ENCODE assay signal across 1 cellular context in genomic region chr6:4018194-4019111, GRCh38.
TF ChIP-seq lines count a peak whose summit lies in the region.

No MANE protein-coding gene starts in this region.

TF ChIP-seq in K562, 482 proteins besides CTCF, POLR2A, EP300 and RAD21 (continued from another document and continues in another):
- TF ChIP-seq FOXA3 (CRISPR knock-in tag; conservative IDR thresholded peaks at IDR 0.05 in 1 of 2, IDR thresholded peaks at IDR 0.05 in 1 of 2) (peak in 1 of 2 experiments; percentile 55; a peak in 1 of 4 replicates), KLF16 (IDR thresholded peaks at IDR 0.05) (0 out of 2 replicates have a peak, but pooled peaks have one; percentile 48), EP400 (IDR thresholded peaks at IDR 0.05) (peak; percentile 92), HLTF (IDR thresholded peaks at IDR 0.05) (peak; percentile 75; the same call in 1 of the 2 replicates), BHLHE40 (IDR thresholded peaks at IDR 0.05; ENCODE audit: low read length) (0 out of 2 replicates have a peak, but pooled peaks have one; percentile 19), KAT2B (IDR thresholded peaks at IDR 0.05; ENCODE audit: low read depth, low read length) (no peak), ZNF165 (CRISPR knock-in tag; IDR thresholded peaks at IDR 0.05; ENCODE audit: borderline replicate concordance) (no peak), ZNF668 (CRISPR knock-in tag; IDR thresholded peaks at IDR 0.05) (no peak), CBX2 (IDR thresholded peaks at IDR 0.05; ENCODE audit: insufficient read depth, low read length, poor library complexity, severe bottlenecking) (no peak), MCM3 (IDR thresholded peaks at IDR 0.05) (no peak), XRCC3 (IDR thresholded peaks at IDR 0.05) (no peak), YY1 (IDR thresholded peaks at IDR 0.05; ENCODE audit: borderline replicate concordance in 1 of 3, control insufficient read depth in 1 of 3, extremely low read depth in 1 of 3, insufficient read depth in 3 of 3, insufficient read length in 1 of 3, insufficient replicate concordance in 2 of 3, low read depth in 1 of 3, low read length in 2 of 3) (peak in 2 of 3 experiments; percentile 77 to 86), ZNF740 (CRISPR knock-in tag; IDR thresholded peaks at IDR 0.05) (no peak), ZNF740 (tag; IDR thresholded peaks at IDR 0.05) (no peak), CHD1 (IDR thresholded peaks at IDR 0.05; ENCODE audit: low read length) (peak; percentile 94), LARP7 (IDR thresholded peaks at IDR 0.05) (no peak), E2F4 (CRISPR knock-in tag; IDR thresholded peaks at IDR 0.05; ENCODE audit: low read depth) (peak; percentile 41; the same call in 1 of the 2 replicates), PCBP1 (IDR thresholded peaks at IDR 0.05; ENCODE audit: low read depth, low read length, poor library complexity, severe bottlenecking) (peak; percentile 82), ZNF175 (CRISPR knock-in tag; IDR thresholded peaks at IDR 0.05; ENCODE audit: low read depth) (no peak), MEF2A (IDR thresholded peaks at IDR 0.05; ENCODE audit: control insufficient read depth, low read depth, low read length) (0 out of 2 replicates have a peak, but pooled peaks have one; percentile 27), TAF1 (IDR thresholded peaks at IDR 0.05; ENCODE audit: control insufficient read depth, extremely low read depth, insufficient read depth, low read length, severe bottlenecking) (peak; percentile 83), HDAC1 (IDR thresholded peaks at IDR 0.05) (peak in 1 of 2 experiments; percentile 81; a peak in 2 of 4 replicates), SRF (CRISPR knock-in tag; IDR thresholded peaks at IDR 0.05) (peak; percentile 15 to 85; a peak in 3 of 4 replicates), FOXJ3 (CRISPR knock-in tag; IDR thresholded peaks at IDR 0.05) (no peak), SRSF1 (IDR thresholded peaks at IDR 0.05; ENCODE audit: low read depth, low read length) (no peak), EGR1 (conservative IDR thresholded peaks at IDR 0.05) (peak; percentile 99), MTA1 (IDR thresholded peaks at IDR 0.05; ENCODE audit: borderline replicate concordance) (peak; percentile 9; the same call in 1 of the 2 replicates), HNRNPL (IDR thresholded peaks at IDR 0.05; ENCODE audit: low read depth, low read length) (no peak), ZNF695 (CRISPR knock-in tag; IDR thresholded peaks at IDR 0.05) (0 out of 2 replicates have a peak, but pooled peaks have one; percentile 69), MYNN (IDR thresholded peaks at IDR 0.05) (peak; percentile 60), MYNN (CRISPR knock-in tag; IDR thresholded peaks at IDR 0.05) (no peak), ZNF76 (CRISPR knock-in tag; IDR thresholded peaks at IDR 0.05; ENCODE audit: borderline replicate concordance) (no peak), ZNF12 (CRISPR knock-in tag; IDR thresholded peaks at IDR 0.05) (peak; percentile 86), ZNF785 (CRISPR knock-in tag; IDR thresholded peaks at IDR 0.05) (no peak), MAFF (IDR thresholded peaks at IDR 0.05; ENCODE audit: low read length) (no peak), SPI1 (IDR thresholded peaks at IDR 0.05; ENCODE audit: borderline replicate concordance, low read depth, low read length) (no peak), ZFP1 (CRISPR knock-in tag; IDR thresholded peaks at IDR 0.05) (peak; percentile 29; the same call in 1 of the 2 replicates), TCFL5 (CRISPR knock-in tag; conservative IDR thresholded peaks at IDR 0.05) (no peak), KLF13 (tag; IDR thresholded peaks at IDR 0.05; ENCODE audit: borderline replicate concordance, low read depth) (peak; percentile 93), RBBP5 (IDR thresholded peaks at IDR 0.05; ENCODE audit: borderline replicate concordance, insufficient read depth, low read length, poor library complexity, severe bottlenecking) (peak; percentile 96), IRF2 (CRISPR knock-in tag; IDR thresholded peaks at IDR 0.05) (no peak), ZKSCAN1 (IDR thresholded peaks at IDR 0.05; ENCODE audit: low read depth, low read length) (no peak), HSF4 (CRISPR knock-in tag; IDR thresholded peaks at IDR 0.05; ENCODE audit: borderline replicate concordance) (no peak), HINFP (tag; conservative IDR thresholded peaks at IDR 0.05; ENCODE audit: low read depth) (no peak), CHD2 (IDR thresholded peaks at IDR 0.05; ENCODE audit: low read depth, low read length) (no peak), PTBP1 (IDR thresholded peaks at IDR 0.05; ENCODE audit: low read depth, low read length) (no peak)
- TF ChIP-seq, protein P1, sequence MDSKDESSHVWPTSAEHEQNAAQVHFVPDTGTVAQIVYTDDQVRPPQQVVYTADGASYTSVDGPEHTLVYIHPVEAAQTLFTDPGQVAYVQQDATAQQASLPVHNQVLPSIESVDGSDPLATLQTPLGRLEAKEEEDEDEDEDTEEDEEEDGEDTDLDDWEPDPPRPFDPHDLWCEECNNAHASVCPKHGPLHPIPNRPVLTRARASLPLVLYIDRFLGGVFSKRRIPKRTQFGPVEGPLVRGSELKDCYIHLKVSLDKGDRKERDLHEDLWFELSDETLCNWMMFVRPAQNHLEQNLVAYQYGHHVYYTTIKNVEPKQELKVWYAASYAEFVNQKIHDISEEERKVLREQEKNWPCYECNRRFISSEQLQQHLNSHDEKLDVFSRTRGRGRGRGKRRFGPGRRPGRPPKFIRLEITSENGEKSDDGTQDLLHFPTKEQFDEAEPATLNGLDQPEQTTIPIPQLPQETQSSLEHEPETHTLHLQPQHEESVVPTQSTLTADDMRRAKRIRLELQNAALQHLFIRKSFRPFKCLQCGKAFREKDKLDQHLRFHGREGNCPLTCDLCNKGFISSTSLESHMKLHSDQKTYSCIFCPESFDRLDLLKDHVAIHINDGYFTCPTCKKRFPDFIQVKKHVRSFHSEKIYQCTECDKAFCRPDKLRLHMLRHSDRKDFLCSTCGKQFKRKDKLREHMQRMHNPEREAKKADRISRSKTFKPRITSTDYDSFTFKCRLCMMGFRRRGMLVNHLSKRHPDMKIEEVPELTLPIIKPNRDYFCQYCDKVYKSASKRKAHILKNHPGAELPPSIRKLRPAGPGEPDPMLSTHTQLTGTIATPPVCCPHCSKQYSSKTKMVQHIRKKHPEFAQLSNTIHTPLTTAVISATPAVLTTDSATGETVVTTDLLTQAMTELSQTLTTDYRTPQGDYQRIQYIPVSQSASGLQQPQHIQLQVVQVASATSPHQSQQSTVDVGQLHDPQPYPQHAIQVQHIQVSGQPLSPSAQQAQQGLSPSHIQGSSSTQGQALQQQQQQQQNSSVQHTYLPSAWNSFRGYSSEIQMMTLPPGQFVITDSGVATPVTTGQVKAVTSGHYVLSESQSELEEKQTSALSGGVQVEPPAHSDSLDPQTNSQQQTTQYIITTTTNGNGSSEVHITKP (IDR thresholded peaks at IDR 0.05; ENCODE audit: partially characterized antibody): peak; percentile 94
- TF ChIP-seq, protein P2, sequence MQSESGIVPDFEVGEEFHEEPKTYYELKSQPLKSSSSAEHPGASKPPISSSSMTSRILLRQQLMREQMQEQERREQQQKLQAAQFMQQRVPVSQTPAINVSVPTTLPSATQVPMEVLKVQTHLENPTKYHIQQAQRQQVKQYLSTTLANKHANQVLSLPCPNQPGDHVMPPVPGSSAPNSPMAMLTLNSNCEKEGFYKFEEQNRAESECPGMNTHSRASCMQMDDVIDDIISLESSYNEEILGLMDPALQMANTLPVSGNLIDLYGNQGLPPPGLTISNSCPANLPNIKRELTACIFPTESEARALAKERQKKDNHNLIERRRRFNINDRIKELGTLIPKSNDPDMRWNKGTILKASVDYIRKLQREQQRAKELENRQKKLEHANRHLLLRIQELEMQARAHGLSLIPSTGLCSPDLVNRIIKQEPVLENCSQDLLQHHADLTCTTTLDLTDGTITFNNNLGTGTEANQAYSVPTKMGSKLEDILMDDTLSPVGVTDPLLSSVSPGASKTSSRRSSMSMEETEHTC (IDR thresholded peaks at IDR 0.05): peak; percentile 8; the same call in 1 of the 2 replicates
- TF ChIP-seq, protein P3, sequence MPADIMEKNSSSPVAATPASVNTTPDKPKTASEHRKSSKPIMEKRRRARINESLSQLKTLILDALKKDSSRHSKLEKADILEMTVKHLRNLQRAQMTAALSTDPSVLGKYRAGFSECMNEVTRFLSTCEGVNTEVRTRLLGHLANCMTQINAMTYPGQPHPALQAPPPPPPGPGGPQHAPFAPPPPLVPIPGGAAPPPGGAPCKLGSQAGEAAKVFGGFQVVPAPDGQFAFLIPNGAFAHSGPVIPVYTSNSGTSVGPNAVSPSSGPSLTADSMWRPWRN (IDR thresholded peaks at IDR 0.05; ENCODE audit: low read depth): no peak
- TF ChIP-seq, protein P4, sequence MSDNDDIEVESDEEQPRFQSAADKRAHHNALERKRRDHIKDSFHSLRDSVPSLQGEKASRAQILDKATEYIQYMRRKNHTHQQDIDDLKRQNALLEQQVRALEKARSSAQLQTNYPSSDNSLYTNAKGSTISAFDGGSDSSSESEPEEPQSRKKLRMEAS (CRISPR knock-in tag; IDR thresholded peaks at IDR 0.05): peak; percentile 88
- TF ChIP-seq, protein P5, sequence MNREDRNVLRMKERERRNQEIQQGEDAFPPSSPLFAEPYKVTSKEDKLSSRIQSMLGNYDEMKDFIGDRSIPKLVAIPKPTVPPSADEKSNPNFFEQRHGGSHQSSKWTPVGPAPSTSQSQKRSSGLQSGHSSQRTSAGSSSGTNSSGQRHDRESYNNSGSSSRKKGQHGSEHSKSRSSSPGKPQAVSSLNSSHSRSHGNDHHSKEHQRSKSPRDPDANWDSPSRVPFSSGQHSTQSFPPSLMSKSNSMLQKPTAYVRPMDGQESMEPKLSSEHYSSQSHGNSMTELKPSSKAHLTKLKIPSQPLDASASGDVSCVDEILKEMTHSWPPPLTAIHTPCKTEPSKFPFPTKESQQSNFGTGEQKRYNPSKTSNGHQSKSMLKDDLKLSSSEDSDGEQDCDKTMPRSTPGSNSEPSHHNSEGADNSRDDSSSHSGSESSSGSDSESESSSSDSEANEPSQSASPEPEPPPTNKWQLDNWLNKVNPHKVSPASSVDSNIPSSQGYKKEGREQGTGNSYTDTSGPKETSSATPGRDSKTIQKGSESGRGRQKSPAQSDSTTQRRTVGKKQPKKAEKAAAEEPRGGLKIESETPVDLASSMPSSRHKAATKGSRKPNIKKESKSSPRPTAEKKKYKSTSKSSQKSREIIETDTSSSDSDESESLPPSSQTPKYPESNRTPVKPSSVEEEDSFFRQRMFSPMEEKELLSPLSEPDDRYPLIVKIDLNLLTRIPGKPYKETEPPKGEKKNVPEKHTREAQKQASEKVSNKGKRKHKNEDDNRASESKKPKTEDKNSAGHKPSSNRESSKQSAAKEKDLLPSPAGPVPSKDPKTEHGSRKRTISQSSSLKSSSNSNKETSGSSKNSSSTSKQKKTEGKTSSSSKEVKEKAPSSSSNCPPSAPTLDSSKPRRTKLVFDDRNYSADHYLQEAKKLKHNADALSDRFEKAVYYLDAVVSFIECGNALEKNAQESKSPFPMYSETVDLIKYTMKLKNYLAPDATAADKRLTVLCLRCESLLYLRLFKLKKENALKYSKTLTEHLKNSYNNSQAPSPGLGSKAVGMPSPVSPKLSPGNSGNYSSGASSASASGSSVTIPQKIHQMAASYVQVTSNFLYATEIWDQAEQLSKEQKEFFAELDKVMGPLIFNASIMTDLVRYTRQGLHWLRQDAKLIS (CRISPR knock-in tag; IDR thresholded peaks at IDR 0.05): peak; percentile 93
- TF ChIP-seq, protein P6, sequence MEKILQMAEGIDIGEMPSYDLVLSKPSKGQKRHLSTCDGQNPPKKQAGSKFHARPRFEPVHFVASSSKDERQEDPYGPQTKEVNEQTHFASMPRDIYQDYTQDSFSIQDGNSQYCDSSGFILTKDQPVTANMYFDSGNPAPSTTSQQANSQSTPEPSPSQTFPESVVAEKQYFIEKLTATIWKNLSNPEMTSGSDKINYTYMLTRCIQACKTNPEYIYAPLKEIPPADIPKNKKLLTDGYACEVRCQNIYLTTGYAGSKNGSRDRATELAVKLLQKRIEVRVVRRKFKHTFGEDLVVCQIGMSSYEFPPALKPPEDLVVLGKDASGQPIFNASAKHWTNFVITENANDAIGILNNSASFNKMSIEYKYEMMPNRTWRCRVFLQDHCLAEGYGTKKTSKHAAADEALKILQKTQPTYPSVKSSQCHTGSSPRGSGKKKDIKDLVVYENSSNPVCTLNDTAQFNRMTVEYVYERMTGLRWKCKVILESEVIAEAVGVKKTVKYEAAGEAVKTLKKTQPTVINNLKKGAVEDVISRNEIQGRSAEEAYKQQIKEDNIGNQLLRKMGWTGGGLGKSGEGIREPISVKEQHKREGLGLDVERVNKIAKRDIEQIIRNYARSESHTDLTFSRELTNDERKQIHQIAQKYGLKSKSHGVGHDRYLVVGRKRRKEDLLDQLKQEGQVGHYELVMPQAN (IDR thresholded peaks at IDR 0.05; ENCODE audit: borderline replicate concordance): peak; percentile 82
